ENCODE assay signal across 13 cellular contexts in genomic region chr14:74988131-74988530, GRCh38. TPM values are rescaled to one million over a fixed set of nuclear protein-coding genes. Genes with fewer than 3 reads are reported as not detected.
DNase-seq lines count a peak whose midpoint lies in the region; ATAC-seq and TF ChIP-seq lines count a peak whose summit lies in the region.
"Had no signal": no experiment of that assay in that cellular context is flagged by ENCODE, and none has a peak within 500 bp of the region (broad histone marks: within the 10 kb centered on the region; RNA-seq: fewer than 3 reads in every experiment).

No MANE protein-coding gene starts in this region.

- peak overlapping the region; percentile 40 for H3K4me2 ChIP-seq in PC-3 (ENCODE audit: low read length)

- ATAC-seq in PC-3 (peak; percentile 96), esophagus mucosa (peak; percentile 76), GM18867 (IDR thresholded peaks at IDR 0.05; ENCODE audit: unreplicated experiment) (no peak), HG03442 (IDR thresholded peaks at IDR 0.05; ENCODE audit: unreplicated experiment) (no peak)
- ATAC-seq: HepG2 had no signal

- intact Hi-C loops in PC-3 (cut with micrococcal nuclease) = loop anchor here (1.0 to 5.0 kb wide), 3 partner anchors 14 to 74 kb away; partner anchors contain the start of genes ACYP1 and EIF2B2

- no peaks in the 10 kb centered on the region for H3K36me3 ChIP-seq in PC-3 (ENCODE audit: low read depth, low read length)
- H3K36me3 ChIP-seq: suprapubic skin had no signal

- no peaks in the 10 kb centered on the region for H3K9me3 ChIP-seq in PC-3 (ENCODE audit: low read length)
- H3K9me3 ChIP-seq: suprapubic skin had no signal

- H3K9me2 ChIP-seq in PC-3 (replicated peaks; ENCODE audit: low read length) = no peaks in the 10 kb centered on the region

- 0 out of 2 replicates have a peak overlapping the region, but pooled peaks have one; percentile 6 for H2AFZ ChIP-seq in PC-3 (ENCODE audit: low read length)

- H3K27ac ChIP-seq in PC-3 (ENCODE audit: low read length) = peak overlapping the region; percentile 47
- H3K27ac ChIP-seq: suprapubic skin had no signal

- CTCF ChIA-PET in PC-3 (lab: Charles Lee) = interaction anchor here (0.8 kb wide), 1 partner anchor 14 kb away, joined by 3 read pairs; the partner anchor contains the start of gene EIF2B2

- POLR2A ChIA-PET in PC-3 (lab: Charles Lee; ENCODE audit: unreplicated experiment) = interaction anchor here (0.6 to 1.0 kb wide), 2 partner anchors 10 to 16 kb away, joined by 3 to 6 read pairs; no protein-coding TSS in a partner anchor

- H3K79me2 ChIP-seq in PC-3 (ENCODE audit: low read length) = no peaks in the 10 kb centered on the region

- no peak overlapping the region for H3K4me3 ChIP-seq in PC-3 (ENCODE audit: low read length)
- H3K4me3 ChIP-seq: suprapubic skin had no signal

- no TSS peak for BruUV-seq in PC-3 (replicated peaks; lab: Mats Ljungman, UMichigan)

- no peak overlapping the region for H3K9ac ChIP-seq in PC-3 (ENCODE audit: low read length)

- H3K4me1 ChIP-seq in PC-3 (ENCODE audit: insufficient read depth, low read length) = peaks cover 24% of the 10 kb centered on the region
- H3K4me1 ChIP-seq: suprapubic skin had no signal

- H4K20me1 ChIP-seq in PC-3 (ENCODE audit: low read length) = no peaks in the 10 kb centered on the region

- no peaks in the 10 kb centered on the region for H3F3A ChIP-seq in PC-3 (ENCODE audit: low read length, unreplicated experiment)

- DNase-seq in HPDE6-E6E7 (ENCODE audit: extremely low spot score) (peak; percentile 85), PC-3 (peak; percentile 93), renal cortical epithelial cell (ENCODE audit: low read depth) (peak; percentile 94), Ammon's horn (ENCODE audit: low spot score) (no peak)
- DNase-seq: activated T-cell treated with anti-CD3 and anti-CD28 coated beads, Interleukin-2, amount 50 U/mL, for 48 hours; NCI-H526 treated with DMSO at 0.1 percent for 48 hours; nephron progenitor cell; stimulated activated CD4-positive, alpha-beta T cell treated with anti-CD3 and anti-CD28 coated beads, Interleukin-2, amount 100 ng/mL, for 24 hours had no signal

- TF ChIP-seq CTCF in PC-3 (conservative IDR thresholded peaks at IDR 0.05; ENCODE audit: low read depth, low read length) = no peak

- H3K27me3 ChIP-seq in PC-3 (ENCODE audit: low read length) = no peaks in the 10 kb centered on the region
- H3K27me3 ChIP-seq: suprapubic skin had no signal

RNA-seq across cellular contexts. Expression of gene EIF2B2, which starts 14.6 kb away (rescaled TPM):
- total RNA-seq in PC-3 (2014; rRNA removed) = 96.8 and 113 TPM in 2 replicates
- total RNA-seq in esophagus mucosa = 38.7 TPM
- total RNA-seq in renal cortical epithelial cell = 54.4 and 62.9 TPM in 2 replicates

RNA-seq across cellular contexts. Expression of gene PGF, which starts 32.7 kb away (rescaled TPM):
- total RNA-seq in PC-3 (2014; rRNA removed) (0.26 and 1.5 TPM in 2 replicates), esophagus mucosa (4.1 TPM), renal cortical epithelial cell (0.35 and 0.69 TPM in 2 replicates)

Comparison
In these comparisons a context has a peak if more than half of its experiments do, and no peak if none do; other contexts are left out.
1. ATAC-seq: peak in PC-3 (single experiment) and esophagus mucosa (single experiment); none in GM18867 (single experiment) and HG03442 (single experiment).